Comparison of ENCODE assay signal across 8 cellular contexts in the genomic region with DNA sequence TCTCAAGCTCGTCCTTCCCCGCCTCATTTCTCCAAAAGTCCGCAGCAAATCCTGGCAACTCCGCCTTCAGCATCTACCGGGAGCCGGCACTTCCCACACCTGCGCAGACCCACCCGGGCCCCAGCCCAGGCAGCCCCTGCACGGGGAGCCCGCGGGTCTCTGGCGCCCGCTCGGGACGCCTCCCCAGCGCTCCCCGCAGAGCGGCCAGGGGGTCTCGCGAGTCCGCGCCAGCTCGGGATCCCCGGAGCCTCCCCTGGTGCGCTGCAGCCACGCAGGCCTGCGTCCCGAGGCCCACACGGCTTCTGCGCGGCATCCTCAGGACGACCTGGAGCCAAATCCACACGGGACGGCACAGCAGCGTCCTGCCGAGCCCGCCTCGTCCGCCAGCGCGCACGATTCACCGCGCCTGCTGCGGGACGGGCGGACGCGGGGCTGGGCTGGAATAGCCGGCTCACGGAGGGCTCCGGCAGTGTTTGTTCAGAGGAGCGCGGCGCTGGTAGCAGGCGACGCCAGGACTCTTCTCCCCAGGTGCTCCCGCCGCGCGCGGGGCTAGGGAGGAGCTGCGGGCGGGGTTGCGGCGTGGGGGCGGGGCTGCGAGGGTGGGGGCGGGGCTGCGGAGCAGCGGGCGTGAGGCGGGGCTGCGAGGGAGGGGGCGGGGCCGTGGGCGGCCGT.
DNase-seq lines count a peak whose midpoint lies in the region; ATAC-seq and TF ChIP-seq lines count a peak whose summit lies in the region.

No MANE protein-coding gene starts in this region.

- H3K27ac ChIP-seq in skin epidermis: peak overlapping the region in 19 of 21 experiments; percentile 12 to 80 (median 56)

- peaks cover 8% of the 10 kb centered on the region for H3K36me3 Mint-ChIP-seq in activated naive CD8-positive, alpha-beta T cell treated with anti-CD3 and anti-CD28 coated beads, Interleukin-2, amount 50 U/mL, for 24 hours (ENCODE audit: low read depth)

- ATAC-seq in activated naive CD8-positive, alpha-beta T cell treated with anti-CD3 and anti-CD28 coated beads, Interleukin-2, amount 50 U/mL, for 24 hours: peak; percentile 15
- no peak for ATAC-seq in HG02870 (IDR thresholded peaks at IDR 0.05; ENCODE audit: unreplicated experiment)

- no peak overlapping the region for H3K27ac Mint-ChIP-seq in activated naive CD8-positive, alpha-beta T cell treated with anti-CD3 and anti-CD28 coated beads, Interleukin-2, amount 50 U/mL, for 24 hours

- H3K4me3 ChIP-seq in HFF-Myc (replicated peaks; ENCODE audit: low read depth, low read length) (peak overlapping the region; percentile 56), iPS-11a (ENCODE audit: low read depth, low read length) (peak overlapping the region; percentile 51), skin epidermis (peak overlapping the region; percentile 51 to 73 (median 55))

- no peak for TF ChIP-seq CTCF in HFF-Myc (IDR thresholded peaks at IDR 0.05; ENCODE audit: low read depth, low read length, missing control alignments)

- peaks cover 10% of the 10 kb centered on the region for H3K27me3 Mint-ChIP-seq in activated naive CD8-positive, alpha-beta T cell treated with anti-CD3 and anti-CD28 coated beads, Interleukin-2, amount 50 U/mL, for 24 hours

- H3K9me3 Mint-ChIP-seq in activated naive CD8-positive, alpha-beta T cell treated with anti-CD3 and anti-CD28 coated beads, Interleukin-2, amount 50 U/mL, for 24 hours: no peaks in the 10 kb centered on the region

- H3K4me3 Mint-ChIP-seq in activated naive CD8-positive, alpha-beta T cell treated with anti-CD3 and anti-CD28 coated beads, Interleukin-2, amount 50 U/mL, for 24 hours: peak overlapping the region; percentile 75

- DNase-seq in DMS 273 (lab: John Stamatoyannopoulos, UW; ENCODE audit: unreplicated experiment) (peak; percentile 84), DMS 273 treated with DMSO at 0.1 percent for 48 hours (lab: John Stamatoyannopoulos, UW) (no peak), HFF-Myc (ENCODE audit: extremely low read depth, low read depth) (no peak), NCI-H1930 (lab: John Stamatoyannopoulos, UW) (peak; percentile 89 to 95)
- DNase-seq in activated naive CD8-positive, alpha-beta T cell treated with anti-CD3 and anti-CD28 coated beads, Interleukin-2, amount 50 U/mL, for 24 hours: no peak

- H3K4me1 Mint-ChIP-seq in activated naive CD8-positive, alpha-beta T cell treated with anti-CD3 and anti-CD28 coated beads, Interleukin-2, amount 50 U/mL, for 24 hours: peaks cover 40% of the 10 kb centered on the region

Comparison
In these comparisons a context has a peak if more than half of its experiments do, and no peak if none do; other contexts are left out.
1. DNase-seq: peak in DMS 273 (single experiment) and NCI-H1930 (2 of 2); none in DMS 273 treated with DMSO at 0.1 percent for 48 hours (single experiment), HFF-Myc (single experiment) and activated naive CD8-positive, alpha-beta T cell treated with anti-CD3 and anti-CD28 coated beads, Interleukin-2, amount 50 U/mL, for 24 hours (single experiment).
2. Peak in every context shown above with its lines, with median percentiles within 50 percentile points of each other: H3K4me3 ChIP-seq.